Comparison of ENCODE assay signal across 16 cellular contexts in genomic region chr2:16675781-16676180, GRCh38. TPM values are rescaled to one million over a fixed set of nuclear protein-coding genes. Genes with fewer than 3 reads are reported as not detected.
DNase-seq lines count a peak whose midpoint lies in the region; ATAC-seq, FAIRE-seq and TF ChIP-seq lines count a peak whose summit lies in the region.
"Had no signal": no experiment of that assay in that cellular context is flagged by ENCODE, and none has a peak within 500 bp of the region (broad histone marks: within the 10 kb centered on the region; RNA-seq: fewer than 3 reads in every experiment).

No MANE protein-coding gene starts in this region.

- no peak for DNase-seq in WTC11 (ENCODE audit: low spot score)
- no peak for DNase-seq in left lobe of liver (ENCODE audit: low spot score)
- DNase-seq in NK-92 treated with Interleukin-12 subunit alpha and Interleukin-12 subunit beta, amount 100 ng/mL, for 24 hours (lab: John Stamatoyannopoulos, UW) = no peak
- no peak for DNase-seq in GM12891 (ENCODE audit: insufficient read length, low spot score)
- no peak for DNase-seq in upper lobe of right lung
- DNase-seq: ACHN; Caco-2; CD4-positive, alpha-beta T cell; GOT3; H9 had no signal

- H3K4me3 Mint-ChIP-seq in WTC11 = no peak overlapping the region
- H3K4me3 Mint-ChIP-seq: CD4-positive, alpha-beta T cell; H9 had no signal

- FAIRE-seq in GM12891 (lab: Jason Lieb, UNC) = no peak
- FAIRE-seq: D721Med, HepG2 had no signal

- no peak for TF ChIP-seq RAD21 in Ishikawa (IDR thresholded peaks at IDR 0.05; ENCODE audit: low read depth)

- peak; percentile 51; the same call in 1 of the 2 replicates for ATAC-seq in WTC11
- ATAC-seq in left lobe of liver = peak; percentile 26
- no peak for ATAC-seq in upper lobe of right lung
- ATAC-seq: HepG2 had no signal

- no peaks in the 10 kb centered on the region for H3K36me3 ChIP-seq in upper lobe of right lung

- peaks cover 6% of the 10 kb centered on the region for H3K9me3 ChIP-seq in upper lobe of right lung

- no peak overlapping the region for H3K4me3 ChIP-seq in upper lobe of right lung

- H3K36me3 Mint-ChIP-seq in WTC11 = peaks cover 11% of the 10 kb centered on the region

- intact Hi-C loops in upper lobe of right lung (cut with DNase I) = no loop called here

- no peak for TF ChIP-seq CTCF in WTC11 (IDR thresholded peaks at IDR 0.05)
- no peak for TF ChIP-seq CTCF in upper lobe of right lung (IDR thresholded peaks at IDR 0.05)

- H3K27me3 ChIP-seq in upper lobe of right lung = no peaks in the 10 kb centered on the region

- H3K4me1 ChIP-seq in upper lobe of right lung = no peaks in the 10 kb centered on the region
- H3K4me1 ChIP-seq: Caco-2 had no signal

- peaks cover 11% of the 10 kb centered on the region for H3K27me3 Mint-ChIP-seq in WTC11 (ENCODE audit: low read depth)
- H3K27me3 Mint-ChIP-seq: IgD-negative memory B cell had no signal

- TF ChIP-seq POLR2A in GM12891 (IDR thresholded peaks at IDR 0.05; ENCODE audit: low read depth, low read length) = no peak

- H3K4me1 Mint-ChIP-seq in WTC11 = no peaks in the 10 kb centered on the region

- H3K27ac Mint-ChIP-seq in WTC11 = no peak overlapping the region
- H3K27ac Mint-ChIP-seq: CD4-positive, alpha-beta T cell; H9; IgD-negative memory B cell had no signal

- H3K9me3 Mint-ChIP-seq in WTC11 = peaks cover 26% of the 10 kb centered on the region

- CTCF ChIA-PET in WTC11 (lab: Charles Lee) = no interaction called here

- no peak overlapping the region for H3K27ac ChIP-seq in upper lobe of right lung
- H3K27ac ChIP-seq: C4-2B had no signal

- POLR2A ChIA-PET in WTC11 (lab: Charles Lee) = no interaction called here

- no peak for TF ChIP-seq EP300 in Ishikawa (IDR thresholded peaks at IDR 0.05; ENCODE audit: borderline replicate concordance)

TF ChIP-seq in Ishikawa, 13 proteins besides CTCF, POLR2A, EP300 and RAD21 (continues in another document):
- TF ChIP-seq TAF1 (IDR thresholded peaks at IDR 0.05; ENCODE audit: low read depth) = no peak
- no peak for TF ChIP-seq FOXM1 (IDR thresholded peaks at IDR 0.05; ENCODE audit: borderline replicate concordance, low read depth)
- no peak for TF ChIP-seq REST (IDR thresholded peaks at IDR 0.05; ENCODE audit: low read depth)
- TF ChIP-seq TEAD4 (IDR thresholded peaks at IDR 0.05) = no peak

TF ChIP-seq in WTC11, 78 proteins besides CTCF, POLR2A, EP300 and RAD21:
- peak; percentile 89 for TF ChIP-seq USF2 (CRISPR knock-in tag; IDR thresholded peaks at IDR 0.05)
- peak; percentile 83 for TF ChIP-seq USF1 (CRISPR knock-in tag; IDR thresholded peaks at IDR 0.05)
- TF ChIP-seq ZNF263 (CRISPR knock-in tag; IDR thresholded peaks at IDR 0.05; ENCODE audit: low read depth) = no peak

TF ChIP-seq in GM12891, 5 proteins besides CTCF, POLR2A, EP300 and RAD21:
- TF ChIP-seq PAX5 (IDR thresholded peaks at IDR 0.05; ENCODE audit: insufficient read depth, low read length, severe bottlenecking) (no peak), SPI1 (IDR thresholded peaks at IDR 0.05; ENCODE audit: low read depth, low read length) (no peak), POU2F2 (IDR thresholded peaks at IDR 0.05; ENCODE audit: low read depth, low read length) (no peak), POLR2AphosphoS5 (IDR thresholded peaks at IDR 0.05; ENCODE audit: low read depth, low read length) (no peak), TAF1 (IDR thresholded peaks at IDR 0.05; ENCODE audit: low read depth, low read length) (no peak)
TF ChIP-seq in GM12891: peak in this region for 0.

RNA-seq across cellular contexts. Expression of gene CYRIA, which starts 10.1 kb away (rescaled TPM):
- total RNA-seq in WTC11 (2021) = 6.2 to 8.3 TPM (median 7.1 TPM) in 3 replicates
- 1.7 TPM for total RNA-seq in left lobe of liver
- 0.15 TPM for polyA plus RNA-seq in GM12891 (2012; ENCODE audit: low read depth, missing spikeins)
- 24.2 TPM for total RNA-seq in upper lobe of right lung
- total RNA-seq: HepG2 had no signal
- polyA plus RNA-seq: BJ had no signal
